1 cellular context compared by ENCODE assay signal in the genomic region with DNA sequence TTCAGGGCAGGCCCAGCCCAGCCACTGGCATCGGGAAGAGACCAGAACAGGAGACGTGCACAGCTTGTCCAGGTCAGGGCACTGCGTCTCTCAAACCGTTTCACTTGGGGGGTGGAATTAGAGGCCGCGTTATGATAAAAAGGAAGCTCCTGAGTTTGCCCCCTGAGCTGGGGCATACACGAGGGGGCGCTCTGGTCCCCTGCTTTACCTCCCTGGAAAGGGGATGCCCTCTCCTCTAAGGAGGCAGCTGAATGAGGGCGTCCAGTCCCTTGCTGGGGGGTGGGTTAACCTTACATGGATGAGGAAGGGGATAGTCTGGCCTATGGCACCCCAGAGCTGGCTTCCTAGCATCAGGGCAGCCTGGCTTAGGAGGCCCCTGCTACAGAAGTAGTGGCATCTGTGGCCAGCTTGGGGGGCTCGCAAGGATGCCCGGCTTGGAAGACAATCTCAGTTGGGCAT.
TF ChIP-seq lines count a peak whose summit lies in the region.

No MANE protein-coding gene starts in this region.

TF ChIP-seq in WTC11, 78 proteins besides CTCF, POLR2A, EP300 and RAD21 (continued from another document):
- TF ChIP-seq, protein P1, sequence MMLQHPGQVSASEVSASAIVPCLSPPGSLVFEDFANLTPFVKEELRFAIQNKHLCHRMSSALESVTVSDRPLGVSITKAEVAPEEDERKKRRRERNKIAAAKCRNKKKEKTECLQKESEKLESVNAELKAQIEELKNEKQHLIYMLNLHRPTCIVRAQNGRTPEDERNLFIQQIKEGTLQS (CRISPR knock-in tag; conservative IDR thresholded peaks at IDR 0.05), result no peak
- TF ChIP-seq NR3C1 (CRISPR knock-in tag; conservative IDR thresholded peaks at IDR 0.05; ENCODE audit: low read depth) (no peak), KAT7 (CRISPR knock-in tag; IDR thresholded peaks at IDR 0.05; ENCODE audit: borderline replicate concordance) (no peak), EMX1 (CRISPR knock-in tag; IDR thresholded peaks at IDR 0.05) (no peak), TCF7 (CRISPR knock-in tag; IDR thresholded peaks at IDR 0.05; ENCODE audit: low read depth) (no peak), ZNF138 (CRISPR knock-in tag; conservative IDR thresholded peaks at IDR 0.05) (no peak), SOX15 (CRISPR knock-in tag; IDR thresholded peaks at IDR 0.05) (no peak), RELA (CRISPR knock-in tag; IDR thresholded peaks at IDR 0.05; ENCODE audit: borderline replicate concordance) (no peak), SP1 (CRISPR knock-in tag; conservative IDR thresholded peaks at IDR 0.05) (no peak)
- TF ChIP-seq, protein P2, sequence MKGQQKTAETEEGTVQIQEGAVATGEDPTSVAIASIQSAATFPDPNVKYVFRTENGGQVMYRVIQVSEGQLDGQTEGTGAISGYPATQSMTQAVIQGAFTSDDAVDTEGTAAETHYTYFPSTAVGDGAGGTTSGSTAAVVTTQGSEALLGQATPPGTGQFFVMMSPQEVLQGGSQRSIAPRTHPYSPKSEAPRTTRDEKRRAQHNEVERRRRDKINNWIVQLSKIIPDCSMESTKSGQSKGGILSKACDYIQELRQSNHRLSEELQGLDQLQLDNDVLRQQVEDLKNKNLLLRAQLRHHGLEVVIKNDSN (CRISPR knock-in tag; IDR thresholded peaks at IDR 0.05), result no peak
- TF ChIP-seq, protein P3, sequence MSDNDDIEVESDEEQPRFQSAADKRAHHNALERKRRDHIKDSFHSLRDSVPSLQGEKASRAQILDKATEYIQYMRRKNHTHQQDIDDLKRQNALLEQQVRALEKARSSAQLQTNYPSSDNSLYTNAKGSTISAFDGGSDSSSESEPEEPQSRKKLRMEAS (CRISPR knock-in tag; IDR thresholded peaks at IDR 0.05), result no peak
- TF ChIP-seq, protein P4, sequence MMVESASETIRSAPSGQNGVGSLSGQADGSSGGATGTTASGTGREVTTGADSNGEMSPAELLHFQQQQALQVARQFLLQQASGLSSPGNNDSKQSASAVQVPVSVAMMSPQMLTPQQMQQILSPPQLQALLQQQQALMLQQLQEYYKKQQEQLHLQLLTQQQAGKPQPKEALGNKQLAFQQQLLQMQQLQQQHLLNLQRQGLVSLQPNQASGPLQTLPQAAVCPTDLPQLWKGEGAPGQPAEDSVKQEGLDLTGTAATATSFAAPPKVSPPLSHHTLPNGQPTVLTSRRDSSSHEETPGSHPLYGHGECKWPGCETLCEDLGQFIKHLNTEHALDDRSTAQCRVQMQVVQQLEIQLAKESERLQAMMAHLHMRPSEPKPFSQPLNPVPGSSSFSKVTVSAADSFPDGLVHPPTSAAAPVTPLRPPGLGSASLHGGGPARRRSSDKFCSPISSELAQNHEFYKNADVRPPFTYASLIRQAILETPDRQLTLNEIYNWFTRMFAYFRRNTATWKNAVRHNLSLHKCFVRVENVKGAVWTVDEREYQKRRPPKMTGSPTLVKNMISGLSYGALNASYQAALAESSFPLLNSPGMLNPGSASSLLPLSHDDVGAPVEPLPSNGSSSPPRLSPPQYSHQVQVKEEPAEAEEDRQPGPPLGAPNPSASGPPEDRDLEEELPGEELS (CRISPR knock-in tag; IDR thresholded peaks at IDR 0.05), result no peak
- TF ChIP-seq, protein P5, sequence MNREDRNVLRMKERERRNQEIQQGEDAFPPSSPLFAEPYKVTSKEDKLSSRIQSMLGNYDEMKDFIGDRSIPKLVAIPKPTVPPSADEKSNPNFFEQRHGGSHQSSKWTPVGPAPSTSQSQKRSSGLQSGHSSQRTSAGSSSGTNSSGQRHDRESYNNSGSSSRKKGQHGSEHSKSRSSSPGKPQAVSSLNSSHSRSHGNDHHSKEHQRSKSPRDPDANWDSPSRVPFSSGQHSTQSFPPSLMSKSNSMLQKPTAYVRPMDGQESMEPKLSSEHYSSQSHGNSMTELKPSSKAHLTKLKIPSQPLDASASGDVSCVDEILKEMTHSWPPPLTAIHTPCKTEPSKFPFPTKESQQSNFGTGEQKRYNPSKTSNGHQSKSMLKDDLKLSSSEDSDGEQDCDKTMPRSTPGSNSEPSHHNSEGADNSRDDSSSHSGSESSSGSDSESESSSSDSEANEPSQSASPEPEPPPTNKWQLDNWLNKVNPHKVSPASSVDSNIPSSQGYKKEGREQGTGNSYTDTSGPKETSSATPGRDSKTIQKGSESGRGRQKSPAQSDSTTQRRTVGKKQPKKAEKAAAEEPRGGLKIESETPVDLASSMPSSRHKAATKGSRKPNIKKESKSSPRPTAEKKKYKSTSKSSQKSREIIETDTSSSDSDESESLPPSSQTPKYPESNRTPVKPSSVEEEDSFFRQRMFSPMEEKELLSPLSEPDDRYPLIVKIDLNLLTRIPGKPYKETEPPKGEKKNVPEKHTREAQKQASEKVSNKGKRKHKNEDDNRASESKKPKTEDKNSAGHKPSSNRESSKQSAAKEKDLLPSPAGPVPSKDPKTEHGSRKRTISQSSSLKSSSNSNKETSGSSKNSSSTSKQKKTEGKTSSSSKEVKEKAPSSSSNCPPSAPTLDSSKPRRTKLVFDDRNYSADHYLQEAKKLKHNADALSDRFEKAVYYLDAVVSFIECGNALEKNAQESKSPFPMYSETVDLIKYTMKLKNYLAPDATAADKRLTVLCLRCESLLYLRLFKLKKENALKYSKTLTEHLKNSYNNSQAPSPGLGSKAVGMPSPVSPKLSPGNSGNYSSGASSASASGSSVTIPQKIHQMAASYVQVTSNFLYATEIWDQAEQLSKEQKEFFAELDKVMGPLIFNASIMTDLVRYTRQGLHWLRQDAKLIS (CRISPR knock-in tag; IDR thresholded peaks at IDR 0.05; ENCODE audit: borderline replicate concordance), result no peak
- TF ChIP-seq, protein P6, sequence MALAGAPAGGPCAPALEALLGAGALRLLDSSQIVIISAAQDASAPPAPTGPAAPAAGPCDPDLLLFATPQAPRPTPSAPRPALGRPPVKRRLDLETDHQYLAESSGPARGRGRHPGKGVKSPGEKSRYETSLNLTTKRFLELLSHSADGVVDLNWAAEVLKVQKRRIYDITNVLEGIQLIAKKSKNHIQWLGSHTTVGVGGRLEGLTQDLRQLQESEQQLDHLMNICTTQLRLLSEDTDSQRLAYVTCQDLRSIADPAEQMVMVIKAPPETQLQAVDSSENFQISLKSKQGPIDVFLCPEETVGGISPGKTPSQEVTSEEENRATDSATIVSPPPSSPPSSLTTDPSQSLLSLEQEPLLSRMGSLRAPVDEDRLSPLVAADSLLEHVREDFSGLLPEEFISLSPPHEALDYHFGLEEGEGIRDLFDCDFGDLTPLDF (CRISPR knock-in tag; IDR thresholded peaks at IDR 0.05), result no peak
- TF ChIP-seq, protein P7, sequence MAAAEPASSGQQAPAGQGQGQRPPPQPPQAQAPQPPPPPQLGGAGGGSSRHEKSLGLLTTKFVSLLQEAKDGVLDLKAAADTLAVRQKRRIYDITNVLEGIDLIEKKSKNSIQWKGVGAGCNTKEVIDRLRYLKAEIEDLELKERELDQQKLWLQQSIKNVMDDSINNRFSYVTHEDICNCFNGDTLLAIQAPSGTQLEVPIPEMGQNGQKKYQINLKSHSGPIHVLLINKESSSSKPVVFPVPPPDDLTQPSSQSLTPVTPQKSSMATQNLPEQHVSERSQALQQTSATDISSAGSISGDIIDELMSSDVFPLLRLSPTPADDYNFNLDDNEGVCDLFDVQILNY (CRISPR knock-in tag; IDR thresholded peaks at IDR 0.05), result no peak
- TF ChIP-seq, protein P8, sequence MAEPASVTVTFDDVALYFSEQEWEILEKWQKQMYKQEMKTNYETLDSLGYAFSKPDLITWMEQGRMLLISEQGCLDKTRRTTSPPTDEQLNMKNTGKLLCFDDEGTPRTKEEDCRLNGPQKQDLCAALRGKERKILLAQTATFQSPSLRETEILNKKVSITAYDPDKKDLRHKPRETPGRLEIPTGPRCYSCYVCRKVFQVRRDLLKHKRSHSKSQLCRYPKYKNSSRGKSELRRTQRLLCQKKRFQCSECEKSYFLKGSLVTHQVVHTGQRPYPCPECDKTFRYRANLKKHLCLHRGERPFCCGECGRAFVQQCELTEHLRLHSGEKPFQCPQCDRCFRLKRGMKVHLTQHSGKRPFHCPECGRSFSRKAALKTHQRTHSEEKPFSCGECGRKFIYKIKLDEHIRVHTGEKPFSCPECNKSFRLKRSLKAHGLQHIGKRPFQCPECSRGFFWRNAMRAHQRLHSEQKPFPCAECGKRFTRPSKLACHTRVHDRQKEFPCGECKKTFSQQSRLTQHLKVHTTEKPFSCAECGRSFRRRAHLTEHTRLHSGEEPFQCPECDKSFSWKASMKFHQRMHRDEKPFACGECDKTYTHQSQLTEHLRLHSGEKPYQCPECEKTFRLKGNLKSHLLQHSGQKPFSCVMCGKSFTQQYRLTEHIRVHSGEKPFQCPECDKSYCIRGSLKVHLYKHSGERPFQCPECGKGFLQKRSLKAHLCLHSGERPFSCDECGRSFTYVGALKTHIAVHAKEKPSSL (CRISPR knock-in tag; conservative IDR thresholded peaks at IDR 0.05), result no peak
- TF ChIP-seq, protein P9, sequence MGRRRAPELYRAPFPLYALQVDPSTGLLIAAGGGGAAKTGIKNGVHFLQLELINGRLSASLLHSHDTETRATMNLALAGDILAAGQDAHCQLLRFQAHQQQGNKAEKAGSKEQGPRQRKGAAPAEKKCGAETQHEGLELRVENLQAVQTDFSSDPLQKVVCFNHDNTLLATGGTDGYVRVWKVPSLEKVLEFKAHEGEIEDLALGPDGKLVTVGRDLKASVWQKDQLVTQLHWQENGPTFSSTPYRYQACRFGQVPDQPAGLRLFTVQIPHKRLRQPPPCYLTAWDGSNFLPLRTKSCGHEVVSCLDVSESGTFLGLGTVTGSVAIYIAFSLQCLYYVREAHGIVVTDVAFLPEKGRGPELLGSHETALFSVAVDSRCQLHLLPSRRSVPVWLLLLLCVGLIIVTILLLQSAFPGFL (CRISPR knock-in tag; IDR thresholded peaks at IDR 0.05; ENCODE audit: borderline replicate concordance), result no peak
